Comparison of ENCODE assay signal across 8 cellular contexts in genomic region chr14:63039800-63040380, GRCh38. TPM values are rescaled to one million over a fixed set of nuclear protein-coding genes. Genes with fewer than 3 reads are reported as not detected.
DNase-seq lines count a peak whose midpoint lies in the region; TF ChIP-seq lines count a peak whose summit lies in the region.

No MANE protein-coding gene starts in this region.

- POLR2A ChIA-PET in AG04450 (lab: Yijun Ruan, JAX) = no interaction called here

- TF ChIP-seq CTCF in AG04450 (IDR thresholded peaks at IDR 0.05; ENCODE audit: low read depth, low read length) = peak; percentile 49

- peaks cover 14% of the 10 kb centered on the region for H3K27me3 Mint-ChIP-seq in activated T-helper 1 cell treated with anti-CD3 and anti-CD28 coated beads, Interleukin-12 subunit alpha, Interleukin-12 subunit beta, Interleukin-2, Interleukin-4 antibody, amounts not matched to agents 30 ng/mL and 10 ng/mL and 1 ng/mL, durations not matched to agents 14 hours and 24 hours and 36 hours (ENCODE audit: insufficient read depth)

- peak; percentile 59 for DNase-seq in AG04450 (ENCODE audit: low read depth, low spot score)
- peak; percentile 33 for DNase-seq in HT-29 (ENCODE audit: low spot score)
- peak; percentile 10 for DNase-seq in OCI-M1 (lab: John Stamatoyannopoulos, UW)
- DNase-seq in fibroblast of the conjunctiva (ENCODE audit: low read depth) = peak; percentile 26
- DNase-seq in NOMO-1 treated with dmso at 0.1 percent for 144 hours (lab: John Stamatoyannopoulos, UW; ENCODE audit: unreplicated experiment) = no peak
- no peak for DNase-seq in activated T-helper 1 cell treated with anti-CD3 and anti-CD28 coated beads, Interleukin-12 subunit alpha, Interleukin-12 subunit beta, Interleukin-2, Interleukin-4 antibody, amounts not matched to agents 30 ng/mL and 10 ng/mL and 1 ng/mL, durations not matched to agents 14 hours and 24 hours and 36 hours (ENCODE audit: low spot score)
- no peak for DNase-seq in midbrain (lab: John Stamatoyannopoulos, UW)
- DNase-seq in NCI-H1048 (lab: John Stamatoyannopoulos, UW) = no peak

- H3K9me3 ChIP-seq in AG04450 (ENCODE audit: control insufficient read depth, insufficient read depth, low read length) = no peaks in the 10 kb centered on the region

- H3K36me3 Mint-ChIP-seq in activated T-helper 1 cell treated with anti-CD3 and anti-CD28 coated beads, Interleukin-12 subunit alpha, Interleukin-12 subunit beta, Interleukin-2, Interleukin-4 antibody, amounts not matched to agents 30 ng/mL and 10 ng/mL and 1 ng/mL, durations not matched to agents 14 hours and 24 hours and 36 hours (ENCODE audit: low read depth) = no peaks in the 10 kb centered on the region

- no peak overlapping the region for H3K27ac ChIP-seq in AG04450 (ENCODE audit: low read depth, low read length)

- intact Hi-C loops in activated T-helper 1 cell treated with anti-CD3 and anti-CD28 coated beads, Interleukin-12 subunit alpha, Interleukin-12 subunit beta, Interleukin-2, Interleukin-4 antibody, amounts not matched to agents 30 ng/mL and 10 ng/mL and 1 ng/mL, durations not matched to agents 14 hours and 24 hours and 36 hours (cut with micrococcal nuclease) = no loop called here

- no peaks in the 10 kb centered on the region for H3K4me1 Mint-ChIP-seq in activated T-helper 1 cell treated with anti-CD3 and anti-CD28 coated beads, Interleukin-12 subunit alpha, Interleukin-12 subunit beta, Interleukin-2, Interleukin-4 antibody, amounts not matched to agents 30 ng/mL and 10 ng/mL and 1 ng/mL, durations not matched to agents 14 hours and 24 hours and 36 hours (ENCODE audit: low read depth)

- CTCF ChIA-PET in AG04450 (lab: Charles Lee) = interaction anchor here (0.9 to 2.9 kb wide), 3 partner anchors 525 to 861 kb away, joined by 3 to 17 read pairs (median 4); no protein-coding TSS in a partner anchor

- H3K9me3 Mint-ChIP-seq in activated T-helper 1 cell treated with anti-CD3 and anti-CD28 coated beads, Interleukin-12 subunit alpha, Interleukin-12 subunit beta, Interleukin-2, Interleukin-4 antibody, amounts not matched to agents 30 ng/mL and 10 ng/mL and 1 ng/mL, durations not matched to agents 14 hours and 24 hours and 36 hours = no peaks in the 10 kb centered on the region

- H3K27ac Mint-ChIP-seq in activated T-helper 1 cell treated with anti-CD3 and anti-CD28 coated beads, Interleukin-12 subunit alpha, Interleukin-12 subunit beta, Interleukin-2, Interleukin-4 antibody, amounts not matched to agents 30 ng/mL and 10 ng/mL and 1 ng/mL, durations not matched to agents 14 hours and 24 hours and 36 hours = no peak overlapping the region

- no peak overlapping the region for H3K4me3 Mint-ChIP-seq in activated T-helper 1 cell treated with anti-CD3 and anti-CD28 coated beads, Interleukin-12 subunit alpha, Interleukin-12 subunit beta, Interleukin-2, Interleukin-4 antibody, amounts not matched to agents 30 ng/mL and 10 ng/mL and 1 ng/mL, durations not matched to agents 14 hours and 24 hours and 36 hours

- H3K27me3 ChIP-seq in AG04450 (ENCODE audit: control insufficient read depth, insufficient read depth, low read length) = peaks cover 6% of the 10 kb centered on the region

- H3K4me3 ChIP-seq in AG04450 (ENCODE audit: low read depth, low read length) = no peak overlapping the region

RNA-seq across cellular contexts. Expression of gene KCNH5, which starts 5.4 kb away (rescaled TPM):
- 0.24 TPM in 2 replicates for polyA plus RNA-seq in AG04450 (2011; rRNA removed)
- polyA minus RNA-seq in AG04450 (2011; rRNA and poly(A)+ RNA removed) = 0.69 and 1.3 TPM in 2 replicates
- not detected in 2 replicates for total RNA-seq in HT-29 (2014; rRNA removed; shearing (Covaris generic))
- not detected in 2 replicates for total RNA-seq in activated T-helper 1 cell treated with anti-CD3 and anti-CD28 coated beads, Interleukin-12 subunit alpha, Interleukin-12 subunit beta, Interleukin-2, Interleukin-4 antibody, amounts not matched to agents 30 ng/mL and 10 ng/mL and 1 ng/mL, durations not matched to agents 14 hours and 24 hours and 36 hours

Comparison
In these comparisons a context has a peak if more than half of its experiments do, and no peak if none do; other contexts are left out.
1. DNase-seq: peak in AG04450 (single experiment), HT-29 (single experiment), OCI-M1 (single experiment) and fibroblast of the conjunctiva (single experiment); none in NOMO-1 treated with dmso at 0.1 percent for 144 hours (single experiment), activated T-helper 1 cell treated with anti-CD3 and anti-CD28 coated beads, Interleukin-12 subunit alpha, Interleukin-12 subunit beta, Interleukin-2, Interleukin-4 antibody, amounts not matched to agents 30 ng/mL and 10 ng/mL and 1 ng/mL, durations not matched to agents 14 hours and 24 hours and 36 hours (single experiment), midbrain (single experiment) and NCI-H1048 (single experiment).